ENCODE assay signal across 1 cellular context in the genomic region with DNA sequence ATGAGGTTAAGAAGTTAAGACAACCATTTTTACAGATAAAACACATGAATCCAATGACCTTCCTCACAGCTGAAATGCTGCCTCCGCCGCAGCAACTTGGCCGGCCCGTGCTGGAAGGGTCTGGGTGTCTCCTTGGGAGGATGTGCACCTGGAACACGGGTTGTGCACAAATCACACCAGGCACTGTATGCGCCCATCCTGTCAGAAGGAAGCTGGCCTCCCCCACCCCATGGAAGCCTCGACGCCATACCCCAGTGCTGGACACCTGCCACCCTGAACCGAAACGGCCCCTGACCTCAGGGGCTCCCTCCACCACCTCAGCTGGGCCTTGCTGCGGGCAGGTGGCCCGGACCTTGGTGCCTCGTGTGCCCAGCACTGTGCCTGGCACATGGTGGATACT.
TF ChIP-seq lines count a peak whose summit lies in the region.

No MANE protein-coding gene starts in this region.

TF ChIP-seq in GM23338, 12 proteins besides CTCF, POLR2A, EP300 and RAD21:
- TF ChIP-seq, protein P1, sequence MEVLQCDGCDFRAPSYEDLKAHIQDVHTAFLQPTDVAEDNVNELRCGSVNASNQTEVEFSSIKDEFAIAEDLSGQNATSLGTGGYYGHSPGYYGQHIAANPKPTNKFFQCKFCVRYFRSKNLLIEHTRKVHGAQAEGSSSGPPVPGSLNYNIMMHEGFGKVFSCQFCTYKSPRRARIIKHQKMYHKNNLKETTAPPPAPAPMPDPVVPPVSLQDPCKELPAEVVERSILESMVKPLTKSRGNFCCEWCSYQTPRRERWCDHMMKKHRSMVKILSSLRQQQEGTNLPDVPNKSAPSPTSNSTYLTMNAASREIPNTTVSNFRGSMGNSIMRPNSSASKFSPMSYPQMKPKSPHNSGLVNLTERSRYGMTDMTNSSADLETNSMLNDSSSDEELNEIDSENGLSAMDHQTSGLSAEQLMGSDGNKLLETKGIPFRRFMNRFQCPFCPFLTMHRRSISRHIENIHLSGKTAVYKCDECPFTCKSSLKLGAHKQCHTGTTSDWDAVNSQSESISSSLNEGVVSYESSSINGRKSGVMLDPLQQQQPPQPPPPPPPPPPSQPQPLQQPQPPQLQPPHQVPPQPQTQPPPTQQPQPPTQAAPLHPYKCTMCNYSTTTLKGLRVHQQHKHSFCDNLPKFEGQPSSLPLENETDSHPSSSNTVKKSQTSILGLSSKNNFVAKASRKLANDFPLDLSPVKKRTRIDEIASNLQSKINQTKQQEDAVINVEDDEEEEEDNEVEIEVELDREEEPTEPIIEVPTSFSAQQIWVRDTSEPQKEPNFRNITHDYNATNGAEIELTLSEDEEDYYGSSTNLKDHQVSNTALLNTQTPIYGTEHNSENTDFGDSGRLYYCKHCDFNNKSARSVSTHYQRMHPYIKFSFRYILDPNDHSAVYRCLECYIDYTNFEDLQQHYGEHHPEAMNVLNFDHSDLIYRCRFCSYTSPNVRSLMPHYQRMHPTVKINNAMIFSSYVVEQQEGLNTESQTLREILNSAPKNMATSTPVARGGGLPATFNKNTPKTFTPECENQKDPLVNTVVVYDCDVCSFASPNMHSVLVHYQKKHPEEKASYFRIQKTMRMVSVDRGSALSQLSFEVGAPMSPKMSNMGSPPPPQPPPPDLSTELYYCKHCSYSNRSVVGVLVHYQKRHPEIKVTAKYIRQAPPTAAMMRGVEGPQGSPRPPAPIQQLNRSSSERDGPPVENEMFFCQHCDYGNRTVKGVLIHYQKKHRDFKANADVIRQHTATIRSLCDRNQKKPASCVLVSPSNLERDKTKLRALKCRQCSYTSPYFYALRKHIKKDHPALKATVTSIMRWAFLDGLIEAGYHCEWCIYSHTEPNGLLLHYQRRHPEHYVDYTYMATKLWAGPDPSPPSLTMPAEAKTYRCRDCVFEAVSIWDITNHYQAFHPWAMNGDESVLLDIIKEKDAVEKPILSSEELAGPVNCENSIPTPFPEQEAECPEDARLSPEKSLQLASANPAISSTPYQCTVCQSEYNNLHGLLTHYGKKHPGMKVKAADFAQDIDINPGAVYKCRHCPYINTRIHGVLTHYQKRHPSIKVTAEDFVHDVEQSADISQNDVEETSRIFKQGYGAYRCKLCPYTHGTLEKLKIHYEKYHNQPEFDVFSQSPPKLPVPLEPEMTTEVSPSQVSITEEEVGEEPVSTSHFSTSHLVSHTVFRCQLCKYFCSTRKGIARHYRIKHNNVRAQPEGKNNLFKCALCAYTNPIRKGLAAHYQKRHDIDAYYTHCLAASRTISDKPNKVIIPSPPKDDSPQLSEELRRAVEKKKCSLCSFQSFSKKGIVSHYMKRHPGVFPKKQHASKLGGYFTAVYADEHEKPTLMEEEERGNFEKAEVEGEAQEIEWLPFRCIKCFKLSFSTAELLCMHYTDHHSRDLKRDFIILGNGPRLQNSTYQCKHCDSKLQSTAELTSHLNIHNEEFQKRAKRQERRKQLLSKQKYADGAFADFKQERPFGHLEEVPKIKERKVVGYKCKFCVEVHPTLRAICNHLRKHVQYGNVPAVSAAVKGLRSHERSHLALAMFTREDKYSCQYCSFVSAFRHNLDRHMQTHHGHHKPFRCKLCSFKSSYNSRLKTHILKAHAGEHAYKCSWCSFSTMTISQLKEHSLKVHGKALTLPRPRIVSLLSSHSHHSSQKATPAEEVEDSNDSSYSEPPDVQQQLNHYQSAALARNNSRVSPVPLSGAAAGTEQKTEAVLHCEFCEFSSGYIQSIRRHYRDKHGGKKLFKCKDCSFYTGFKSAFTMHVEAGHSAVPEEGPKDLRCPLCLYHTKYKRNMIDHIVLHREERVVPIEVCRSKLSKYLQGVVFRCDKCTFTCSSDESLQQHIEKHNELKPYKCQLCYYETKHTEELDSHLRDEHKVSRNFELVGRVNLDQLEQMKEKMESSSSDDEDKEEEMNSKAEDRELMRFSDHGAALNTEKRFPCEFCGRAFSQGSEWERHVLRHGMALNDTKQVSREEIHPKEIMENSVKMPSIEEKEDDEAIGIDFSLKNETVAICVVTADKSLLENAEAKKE (CRISPR knock-in tag; IDR thresholded peaks at IDR 0.05), result no peak
- TF ChIP-seq EZH2 (IDR thresholded peaks at IDR 0.05; ENCODE audit: low read depth, unreplicated experiment), result no peak
- no peak for TF ChIP-seq REST (IDR thresholded peaks at IDR 0.05; ENCODE audit: unreplicated experiment)
- no peak for TF ChIP-seq EZH2phosphoT487 (IDR thresholded peaks at IDR 0.05; ENCODE audit: unreplicated experiment)
- TF ChIP-seq POLR2AphosphoS5 (IDR thresholded peaks at IDR 0.05; ENCODE audit: low read depth), result no peak
- no peak for TF ChIP-seq NANOG (IDR thresholded peaks at IDR 0.05; ENCODE audit: borderline replicate concordance)
- TF ChIP-seq, protein P2, sequence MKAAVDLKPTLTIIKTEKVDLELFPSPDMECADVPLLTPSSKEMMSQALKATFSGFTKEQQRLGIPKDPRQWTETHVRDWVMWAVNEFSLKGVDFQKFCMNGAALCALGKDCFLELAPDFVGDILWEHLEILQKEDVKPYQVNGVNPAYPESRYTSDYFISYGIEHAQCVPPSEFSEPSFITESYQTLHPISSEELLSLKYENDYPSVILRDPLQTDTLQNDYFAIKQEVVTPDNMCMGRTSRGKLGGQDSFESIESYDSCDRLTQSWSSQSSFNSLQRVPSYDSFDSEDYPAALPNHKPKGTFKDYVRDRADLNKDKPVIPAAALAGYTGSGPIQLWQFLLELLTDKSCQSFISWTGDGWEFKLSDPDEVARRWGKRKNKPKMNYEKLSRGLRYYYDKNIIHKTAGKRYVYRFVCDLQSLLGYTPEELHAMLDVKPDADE (IDR thresholded peaks at IDR 0.05), result no peak
- no peak for TF ChIP-seq CREB1 (CRISPR knock-in tag; IDR thresholded peaks at IDR 0.05; ENCODE audit: low read depth)
- no peak for TF ChIP-seq ZNF114 (CRISPR knock-in tag; IDR thresholded peaks at IDR 0.05)
- no peak for TF ChIP-seq JUNB (IDR thresholded peaks at IDR 0.05; ENCODE audit: unreplicated experiment)
- TF ChIP-seq ZNF331 (CRISPR knock-in tag; IDR thresholded peaks at IDR 0.05; ENCODE audit: low read depth), result no peak
